Comparison of ENCODE assay signal across 8 cellular contexts in genomic region chr12:79935021-79935623, GRCh38. TPM values are rescaled to one million over a fixed set of nuclear protein-coding genes. Genes with fewer than 3 reads are reported as not detected.
DNase-seq lines count a peak whose midpoint lies in the region; TF ChIP-seq lines count a peak whose summit lies in the region.

Gene PPP1R12A (minus strand): TSS chr12:79935097. CDS start chr12:79934931, 166 bp downstream.

- TF ChIP-seq POLR2A in NB4 (IDR thresholded peaks at IDR 0.05; ENCODE audit: extremely low read depth, insufficient read length) (peak; percentile 90), suprapubic skin (IDR thresholded peaks at IDR 0.05) (peak; percentile 61 to 98)

- H3K9me3 Mint-ChIP-seq in HFFc6: no peaks in the 10 kb centered on the region

- H3K9ac ChIP-seq in SK-N-MC (ENCODE audit: insufficient read length): peak within 1 kb of the TSS; percentile 90

- H3K4me1 Mint-ChIP-seq in HFFc6 (ENCODE audit: low read depth): peaks cover 44% of the 10 kb centered on the region

- no peaks in the 10 kb centered on the region for H3K27me3 ChIP-seq in suprapubic skin

- H3K27ac Mint-ChIP-seq in HFFc6: peak within 1 kb of the TSS; percentile 99

- DNase-seq in GM04504 (ENCODE audit: low read depth): peak; percentile 94
- DNase-seq in HFFc6: peak; percentile 96
- peak; percentile 99 for DNase-seq in NB4 (ENCODE audit: low read depth)
- peak; percentile 50 for DNase-seq in SK-N-MC (ENCODE audit: low read depth, low spot score)
- peak; percentile 92 for DNase-seq in activated naive CD4-positive, alpha-beta T cell treated with anti-CD3 and anti-CD28 coated beads, Interleukin-2, amount 50 U/mL, for 16 hours
- DNase-seq in germinal center (ENCODE audit: low spot score): peak; percentile 91
- peak in 55 of 56 donors; percentile 74 to 97 (median 93) for DNase-seq in nucleus accumbens (lab: John Stamatoyannopoulos, UW)
- peak; percentile 97 to 98 for DNase-seq in suprapubic skin (ENCODE audit: low spot score in 2 of 2)

- H3K4me3 ChIP-seq in NB4 (ENCODE audit: low read depth, low read length) (peak within 1 kb of the TSS; percentile 81), SK-N-MC (peak within 1 kb of the TSS; percentile 90), suprapubic skin (peak within 1 kb of the TSS; percentile 94)

- H3K27me3 Mint-ChIP-seq in HFFc6 (ENCODE audit: insufficient read depth): peaks cover 2% of the 10 kb centered on the region

- peak within 1 kb of the TSS; percentile 97 for H3K4me3 Mint-ChIP-seq in HFFc6

- H3K9me3 ChIP-seq in SK-N-MC (ENCODE audit: low read depth, low read length) (no peaks in the 10 kb centered on the region), suprapubic skin (no peaks in the 10 kb centered on the region)

- H3K36me3 Mint-ChIP-seq in HFFc6 (ENCODE audit: low read depth): peaks cover 27% of the 10 kb centered on the region

- no peak for TF ChIP-seq EP300 in suprapubic skin (IDR thresholded peaks at IDR 0.05)

- peak within 1 kb of the TSS; percentile 66 for H3K27ac ChIP-seq in SK-N-MC
- H3K27ac ChIP-seq in suprapubic skin: peak within 1 kb of the TSS; percentile 96

- peak; percentile 45; the same call in 1 of the 2 replicates for TF ChIP-seq CTCF in HFFc6 (IDR thresholded peaks at IDR 0.05)
- TF ChIP-seq CTCF in NB4 (IDR thresholded peaks at IDR 0.05; ENCODE audit: low read depth, low read length): no peak
- peak in 1 of 2 donors; percentile 25 for TF ChIP-seq CTCF in suprapubic skin (IDR thresholded peaks at IDR 0.05)

- 0% methylated on average over 4 of the region's 44 CpGs for WGBS in suprapubic skin

- no peaks in the 10 kb centered on the region for H3K36me3 ChIP-seq in SK-N-MC (ENCODE audit: insufficient read depth, low read length)
- no peaks in the 10 kb centered on the region for H3K36me3 ChIP-seq in suprapubic skin

- H3K4me1 ChIP-seq in suprapubic skin: peaks cover 46% of the 10 kb centered on the region

RNA-seq across cellular contexts. Expression of gene PPP1R12A, which starts in this region (rescaled TPM):
- 100 to 1,000 TPM; 104 to 122 (median 113) TPM for total RNA-seq in HFFc6 (2021; fragmentation: NEBNext Ultra II Directional; extraction: Animal tissue kit (Norgen Biotek cat#: 25700))
- 10 to 100 TPM; 39.0 to 88.6 (median 47.5) TPM for total RNA-seq in suprapubic skin

Comparison
In these comparisons a context has a peak if more than half of its experiments do, and no peak if none do; other contexts are left out.
1. Peak in every context shown above with its lines: DNase-seq, H3K4me3 ChIP-seq and H3K27ac ChIP-seq.